In genomic region chr2:28716265-28716865, GRCh38 we compare ENCODE assay signal across 8 cellular contexts. TPM values are rescaled to one million over a fixed set of nuclear protein-coding genes. Genes with fewer than 3 reads are reported as not detected.
DNase-seq lines count a peak whose midpoint lies in the region; ATAC-seq and TF ChIP-seq lines count a peak whose summit lies in the region.

No MANE protein-coding gene starts in this region.

- H3K4me3 ChIP-seq in body of pancreas: no peak overlapping the region

- H3K4me1 Mint-ChIP-seq in stimulated activated effector memory CD8-positive, alpha-beta T cell treated with anti-CD3 and anti-CD28 coated beads, Interleukin-12 subunit alpha, Interleukin-12 subunit beta, amount 100 ng/mL, for 72 hours: peaks cover 4% of the 10 kb centered on the region
- H3K4me1 Mint-ChIP-seq in immature natural killer cell: no peaks in the 10 kb centered on the region

- H3K27me3 ChIP-seq in body of pancreas: no peaks in the 10 kb centered on the region

- TF ChIP-seq CTCF in body of pancreas (IDR thresholded peaks at IDR 0.05): no peak

- H3K27ac Mint-ChIP-seq in activated naive CD4-positive, alpha-beta T cell treated with anti-CD3 and anti-CD28 coated beads, Interleukin-2, amount 50 U/mL, for 72 hours: no peak overlapping the region
- H3K27ac Mint-ChIP-seq in stimulated activated effector memory CD8-positive, alpha-beta T cell treated with anti-CD3 and anti-CD28 coated beads, Interleukin-12 subunit alpha, Interleukin-12 subunit beta, amount 100 ng/mL, for 72 hours: no peak overlapping the region
- no peak overlapping the region for H3K27ac Mint-ChIP-seq in immature natural killer cell

- intact Hi-C loops in body of pancreas (cut with DNase I): no loop called here

- peak; percentile 36 to 41 for ATAC-seq in activated naive CD4-positive, alpha-beta T cell treated with anti-CD3 and anti-CD28 coated beads, Interleukin-2, amount 50 U/mL, for 72 hours
- ATAC-seq in body of pancreas: peak; percentile 94
- ATAC-seq in stimulated activated effector memory CD8-positive, alpha-beta T cell treated with anti-CD3 and anti-CD28 coated beads, Interleukin-12 subunit alpha, Interleukin-12 subunit beta, amount 100 ng/mL, for 72 hours: peak; percentile 64

- no peak for DNase-seq in activated naive CD4-positive, alpha-beta T cell treated with anti-CD3 and anti-CD28 coated beads, Interleukin-2, amount 50 U/mL, for 72 hours (ENCODE audit: low spot score in 2 of 2)
- no peak for DNase-seq in activated naive CD4-positive, alpha-beta T cell (lab: John Stamatoyannopoulos, UW)
- DNase-seq in NCI-H2227 treated with DMSO at 0.1 percent for 48 hours (lab: John Stamatoyannopoulos, UW): peak; percentile 34
- DNase-seq in body of pancreas: peak; percentile 26 to 70 (median 58)
- peak; percentile 94 for DNase-seq in kidney glomerular epithelial cell (lab: John Stamatoyannopoulos, UW)
- DNase-seq in stimulated activated effector memory CD8-positive, alpha-beta T cell treated with anti-CD3 and anti-CD28 coated beads, Interleukin-12 subunit alpha, Interleukin-12 subunit beta, amount 100 ng/mL, for 72 hours (ENCODE audit: low spot score in 2 of 2): no peak
- DNase-seq in T-helper 9 cell: no peak
- DNase-seq in immature natural killer cell: no peak

- peak overlapping the region; percentile 42 to 88 (median 80) for H3K27ac ChIP-seq in body of pancreas

- H3K27me3 Mint-ChIP-seq in immature natural killer cell (ENCODE audit: low read depth in 3 of 3): peaks cover 0 to 5% (median 2%) of the 10 kb centered on the region in 3 donors

- WGBS in body of pancreas, 2 donors: 8 to 25% methylated on average over 4 of the region's 4 CpGs

- no peaks in the 10 kb centered on the region for H3K9me3 ChIP-seq in body of pancreas

- no peak overlapping the region for H3K4me3 Mint-ChIP-seq in stimulated activated effector memory CD8-positive, alpha-beta T cell treated with anti-CD3 and anti-CD28 coated beads, Interleukin-12 subunit alpha, Interleukin-12 subunit beta, amount 100 ng/mL, for 72 hours
- H3K4me3 Mint-ChIP-seq in immature natural killer cell: no peak overlapping the region

- peak in 2 of 3 donors; percentile 22 to 38 for TF ChIP-seq POLR2A in body of pancreas (IDR thresholded peaks at IDR 0.05)

- no peaks in the 10 kb centered on the region for H3K9me3 Mint-ChIP-seq in activated naive CD4-positive, alpha-beta T cell treated with anti-CD3 and anti-CD28 coated beads, Interleukin-2, amount 50 U/mL, for 72 hours
- no peaks in the 10 kb centered on the region for H3K9me3 Mint-ChIP-seq in stimulated activated effector memory CD8-positive, alpha-beta T cell treated with anti-CD3 and anti-CD28 coated beads, Interleukin-12 subunit alpha, Interleukin-12 subunit beta, amount 100 ng/mL, for 72 hours
- H3K9me3 Mint-ChIP-seq in immature natural killer cell: no peaks in the 10 kb centered on the region

- peaks cover 24% of the 10 kb centered on the region for H3K4me1 ChIP-seq in body of pancreas

- no peaks in the 10 kb centered on the region for H3K36me3 ChIP-seq in body of pancreas (replicated peaks in 1 of 2; ENCODE audit: insufficient read depth in 1 of 2, low read depth in 2 of 2)

- no peaks in the 10 kb centered on the region for H3K36me3 Mint-ChIP-seq in activated naive CD4-positive, alpha-beta T cell treated with anti-CD3 and anti-CD28 coated beads, Interleukin-2, amount 50 U/mL, for 72 hours
- H3K36me3 Mint-ChIP-seq in stimulated activated effector memory CD8-positive, alpha-beta T cell treated with anti-CD3 and anti-CD28 coated beads, Interleukin-12 subunit alpha, Interleukin-12 subunit beta, amount 100 ng/mL, for 72 hours: no peaks in the 10 kb centered on the region
- H3K36me3 Mint-ChIP-seq in immature natural killer cell: no peaks in the 10 kb centered on the region

RNA-seq across cellular contexts. Expression of gene PPP1CB, which starts 35.3 kb away (rescaled TPM):
- total RNA-seq in activated naive CD4-positive, alpha-beta T cell treated with anti-CD3 and anti-CD28 coated beads, Interleukin-2, amount 50 U/mL, for 72 hours: 100 to 1,000 TPM; 185 to 201 TPM
- total RNA-seq in body of pancreas: 100 to 1,000 TPM in 1 of 2 donors, 10 to 100 TPM in 1; 63.3 to 139 TPM
- 100 to 1,000 TPM in 1 of 3 donors, 10 to 100 TPM in 2; 62.1 to 104 (median 72.3) TPM for polyA plus RNA-seq in immature natural killer cell

Comparison
In these comparisons a context has a peak if more than half of its experiments do, and no peak if none do; other contexts are left out.
1. ATAC-seq: peak in every context shown above with its lines; median percentile 94 in body of pancreas; 64 in stimulated activated effector memory CD8-positive, alpha-beta T cell treated with anti-CD3 and anti-CD28 coated beads, Interleukin-12 subunit alpha, Interleukin-12 subunit beta, amount 100 ng/mL, for 72 hours; 38 in activated naive CD4-positive, alpha-beta T cell treated with anti-CD3 and anti-CD28 coated beads, Interleukin-2, amount 50 U/mL, for 72 hours.
2. DNase-seq: peak in NCI-H2227 treated with DMSO at 0.1 percent for 48 hours (single experiment), body of pancreas (4 of 4) and kidney glomerular epithelial cell (single experiment); none in activated naive CD4-positive, alpha-beta T cell treated with anti-CD3 and anti-CD28 coated beads, Interleukin-2, amount 50 U/mL, for 72 hours (0 of 2), activated naive CD4-positive, alpha-beta T cell (0 of 4), stimulated activated effector memory CD8-positive, alpha-beta T cell treated with anti-CD3 and anti-CD28 coated beads, Interleukin-12 subunit alpha, Interleukin-12 subunit beta, amount 100 ng/mL, for 72 hours (0 of 2), T-helper 9 cell (single experiment) and immature natural killer cell (0 of 3).